In the genomic region with DNA sequence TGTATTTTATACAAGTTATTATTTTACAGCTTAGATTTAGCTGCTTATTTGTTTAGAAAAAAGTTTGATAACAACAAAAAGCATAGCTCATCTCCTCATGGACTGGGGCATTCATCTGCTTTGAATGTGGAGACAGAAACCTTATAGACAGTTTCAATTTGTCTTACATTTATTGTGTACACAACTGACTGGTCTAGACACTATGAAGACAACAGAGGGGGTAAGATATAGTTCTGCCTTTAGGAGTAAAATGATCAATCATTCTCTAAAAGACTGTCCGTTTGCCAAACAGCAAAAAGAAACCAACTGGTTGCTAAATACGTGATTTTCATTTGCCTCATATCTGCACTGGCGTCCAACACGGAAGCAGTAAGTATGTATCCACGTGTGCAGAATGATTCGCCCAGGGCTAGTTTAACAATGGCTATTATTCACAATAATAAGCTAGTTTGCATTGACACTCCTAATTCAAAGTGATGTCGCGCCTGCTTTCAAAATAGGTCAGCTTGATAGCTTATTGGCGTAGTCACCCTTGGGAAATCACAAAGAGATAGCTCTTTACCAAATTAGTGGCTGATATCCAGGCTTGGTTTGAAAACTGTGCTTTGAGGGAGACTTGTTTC, we compare ENCODE assay signal across 1 cellular context.
A peak's percentile ranks its signal among the peaks of the same experiment; 100 is the strongest.
TF ChIP-seq lines count a peak whose summit lies in the region.

No MANE protein-coding gene starts in this region.

TF ChIP-seq in GM12878, 131 proteins besides CTCF, POLR2A, EP300 and RAD21:
- peak; percentile 65; the same call in 1 of the 2 replicates for TF ChIP-seq ZNF687 (IDR thresholded peaks at IDR 0.05)
- TF ChIP-seq CBFB (IDR thresholded peaks at IDR 0.05; ENCODE audit: low read depth), result no peak
- TF ChIP-seq BHLHE40 (IDR thresholded peaks at IDR 0.05; ENCODE audit: borderline replicate concordance in 1 of 2, low read depth in 2 of 2, low read length in 1 of 2), result peak in 1 of 2 experiments; percentile 58; a peak in 2 of 4 replicates
- peak; percentile 54; the same call in 1 of the 2 replicates for TF ChIP-seq NBN (IDR thresholded peaks at IDR 0.05)
- TF ChIP-seq, protein P1, sequence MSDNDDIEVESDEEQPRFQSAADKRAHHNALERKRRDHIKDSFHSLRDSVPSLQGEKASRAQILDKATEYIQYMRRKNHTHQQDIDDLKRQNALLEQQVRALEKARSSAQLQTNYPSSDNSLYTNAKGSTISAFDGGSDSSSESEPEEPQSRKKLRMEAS (IDR thresholded peaks at IDR 0.05; ENCODE audit: low read depth, low read length), result no peak
- TF ChIP-seq ATF7 (IDR thresholded peaks at IDR 0.05; ENCODE audit: low read depth), result peak; percentile 57; the same call in 1 of the 2 replicates
- TF ChIP-seq MTA2 (IDR thresholded peaks at IDR 0.05; ENCODE audit: low read depth), result peak; percentile 58; the same call in 1 of the 2 replicates
- TF ChIP-seq BRCA1 (IDR thresholded peaks at IDR 0.05; ENCODE audit: low read depth, low read length), result no peak
- TF ChIP-seq HCFC1 (IDR thresholded peaks at IDR 0.05; ENCODE audit: low read length), result no peak
- TF ChIP-seq ZSCAN29 (IDR thresholded peaks at IDR 0.05), result peak; percentile 86
- TF ChIP-seq, protein P2, sequence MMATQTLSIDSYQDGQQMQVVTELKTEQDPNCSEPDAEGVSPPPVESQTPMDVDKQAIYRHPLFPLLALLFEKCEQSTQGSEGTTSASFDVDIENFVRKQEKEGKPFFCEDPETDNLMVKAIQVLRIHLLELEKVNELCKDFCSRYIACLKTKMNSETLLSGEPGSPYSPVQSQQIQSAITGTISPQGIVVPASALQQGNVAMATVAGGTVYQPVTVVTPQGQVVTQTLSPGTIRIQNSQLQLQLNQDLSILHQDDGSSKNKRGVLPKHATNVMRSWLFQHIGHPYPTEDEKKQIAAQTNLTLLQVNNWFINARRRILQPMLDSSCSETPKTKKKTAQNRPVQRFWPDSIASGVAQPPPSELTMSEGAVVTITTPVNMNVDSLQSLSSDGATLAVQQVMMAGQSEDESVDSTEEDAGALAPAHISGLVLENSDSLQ (IDR thresholded peaks at IDR 0.05), result peak; percentile 59
- no peak for TF ChIP-seq USF1 (IDR thresholded peaks at IDR 0.05; ENCODE audit: borderline replicate concordance, extremely low read length, insufficient read depth, low read depth, low read length)
- TF ChIP-seq SMARCA5 (IDR thresholded peaks at IDR 0.05), result 0 out of 2 replicates have a peak, but pooled peaks have one; percentile 17
- TF ChIP-seq MLLT1 (IDR thresholded peaks at IDR 0.05), result peak; percentile 81
- TF ChIP-seq ASH2L (IDR thresholded peaks at IDR 0.05; ENCODE audit: borderline replicate concordance, low read depth), result no peak
- peak; percentile 70 for TF ChIP-seq RAD51 (IDR thresholded peaks at IDR 0.05)
